Comparison of ENCODE assay signal across 1 cellular context in genomic region chr19:55083004-55083850, GRCh38.
TF ChIP-seq lines count a peak whose summit lies in the region.

No MANE protein-coding gene starts in this region.

TF ChIP-seq in IMR-90, 13 proteins besides CTCF, POLR2A, EP300 and RAD21:
- TF ChIP-seq MAFK (IDR thresholded peaks at IDR 0.05; ENCODE audit: low read depth, low read length) (no peak), RFX5 (IDR thresholded peaks at IDR 0.05; ENCODE audit: low read depth, low read length) (no peak), SMC3 (IDR thresholded peaks at IDR 0.05; ENCODE audit: low read depth, low read length) (no peak), BHLHE40 (IDR thresholded peaks at IDR 0.05; ENCODE audit: low read depth, low read length) (no peak), RCOR1 (IDR thresholded peaks at IDR 0.05; ENCODE audit: insufficient replicate concordance, low read length) (no peak), ELK1 (IDR thresholded peaks at IDR 0.05; ENCODE audit: borderline replicate concordance, low read depth, low read length) (no peak), FOS (IDR thresholded peaks at IDR 0.05; ENCODE audit: low read depth, low read length) (no peak), MAZ (IDR thresholded peaks at IDR 0.05; ENCODE audit: borderline replicate concordance, low read depth, low read length) (no peak), MXI1 (IDR thresholded peaks at IDR 0.05; ENCODE audit: borderline replicate concordance, low read depth, low read length) (no peak), USF2 (IDR thresholded peaks at IDR 0.05; ENCODE audit: low read depth, low read length) (no peak), CEBPB (IDR thresholded peaks at IDR 0.05; ENCODE audit: low read depth, low read length) (no peak), NFE2L2 (IDR thresholded peaks at IDR 0.05; ENCODE audit: low read depth, low read length) (no peak), CHD1 (IDR thresholded peaks at IDR 0.05; ENCODE audit: low read depth, low read length) (no peak)
TF ChIP-seq in IMR-90: peak in this region for 0.
